3 cellular contexts compared by ENCODE assay signal in genomic region chr7:54978364-54979116, GRCh38.
A peak's percentile ranks its signal among the peaks of the same experiment; 100 is the strongest.
TF ChIP-seq lines count a peak whose summit lies in the region.

No MANE protein-coding gene starts in this region.

TF ChIP-seq in SK-N-SH, 30 proteins besides CTCF, POLR2A, EP300 and RAD21:
- TF ChIP-seq GATA2 (CRISPR knock-in tag; IDR thresholded peaks at IDR 0.05) (no peak), ELF1 (IDR thresholded peaks at IDR 0.05) (no peak), RFX5 (IDR thresholded peaks at IDR 0.05; ENCODE audit: low read length) (no peak), TEAD4 (IDR thresholded peaks at IDR 0.05; ENCODE audit: borderline replicate concordance, insufficient read depth) (no peak), RCOR1 (IDR thresholded peaks at IDR 0.05; ENCODE audit: low read length) (no peak)

TF ChIP-seq in SK-N-SH treated with all-trans-retinoic acid at 6 μM for 48 hours, 23 proteins besides CTCF, POLR2A, EP300 and RAD21:
- TF ChIP-seq TOX (CRISPR knock-in tag; IDR thresholded peaks at IDR 0.05; ENCODE audit: borderline replicate concordance) (no peak), PATZ1 (CRISPR knock-in tag; IDR thresholded peaks at IDR 0.05; ENCODE audit: borderline replicate concordance) (no peak), TCF4 (CRISPR knock-in tag; IDR thresholded peaks at IDR 0.05; ENCODE audit: borderline replicate concordance) (no peak), ESRRG (CRISPR knock-in tag; IDR thresholded peaks at IDR 0.05) (no peak), RARB (CRISPR knock-in tag; IDR thresholded peaks at IDR 0.05) (no peak), ZNF565 (CRISPR knock-in tag; conservative IDR thresholded peaks at IDR 0.05; ENCODE audit: low read depth) (no peak), ZNF70 (CRISPR knock-in tag; IDR thresholded peaks at IDR 0.05) (no peak), CREB5 (CRISPR knock-in tag; IDR thresholded peaks at IDR 0.05; ENCODE audit: low read depth) (no peak), ZFP30 (CRISPR knock-in tag; IDR thresholded peaks at IDR 0.05) (no peak), POU6F1 (CRISPR knock-in tag; IDR thresholded peaks at IDR 0.05; ENCODE audit: borderline replicate concordance, low read depth) (no peak), ARNTL (CRISPR knock-in tag; IDR thresholded peaks at IDR 0.05; ENCODE audit: borderline replicate concordance, low read depth) (no peak), OSR1 (CRISPR knock-in tag; IDR thresholded peaks at IDR 0.05) (no peak), CSRNP3 (CRISPR knock-in tag; IDR thresholded peaks at IDR 0.05) (no peak), ZNF8 (CRISPR knock-in tag; IDR thresholded peaks at IDR 0.05) (no peak), SNAI2 (CRISPR knock-in tag; IDR thresholded peaks at IDR 0.05) (no peak), TSHZ2 (CRISPR knock-in tag; IDR thresholded peaks at IDR 0.05) (no peak), ZC3H10 (CRISPR knock-in tag; IDR thresholded peaks at IDR 0.05) (no peak)

TF ChIP-seq in H1, 55 proteins besides CTCF, POLR2A, EP300 and RAD21:
- TF ChIP-seq GTF2F1 (IDR thresholded peaks at IDR 0.05; ENCODE audit: borderline replicate concordance, low read depth, low read length) (no peak), TEAD4 (IDR thresholded peaks at IDR 0.05; ENCODE audit: low read depth, low read length) (peak; percentile 57; the same call in 1 of the 2 replicates), ATF2 (IDR thresholded peaks at IDR 0.05; ENCODE audit: low read length) (no peak), TCF12 (IDR thresholded peaks at IDR 0.05; ENCODE audit: low read depth, low read length) (0 out of 2 replicates have a peak, but pooled peaks have one; percentile 65), ASH2L (IDR thresholded peaks at IDR 0.05; ENCODE audit: low read length) (no peak), BACH1 (IDR thresholded peaks at IDR 0.05; ENCODE audit: low read length) (no peak)
